In the genomic region with DNA sequence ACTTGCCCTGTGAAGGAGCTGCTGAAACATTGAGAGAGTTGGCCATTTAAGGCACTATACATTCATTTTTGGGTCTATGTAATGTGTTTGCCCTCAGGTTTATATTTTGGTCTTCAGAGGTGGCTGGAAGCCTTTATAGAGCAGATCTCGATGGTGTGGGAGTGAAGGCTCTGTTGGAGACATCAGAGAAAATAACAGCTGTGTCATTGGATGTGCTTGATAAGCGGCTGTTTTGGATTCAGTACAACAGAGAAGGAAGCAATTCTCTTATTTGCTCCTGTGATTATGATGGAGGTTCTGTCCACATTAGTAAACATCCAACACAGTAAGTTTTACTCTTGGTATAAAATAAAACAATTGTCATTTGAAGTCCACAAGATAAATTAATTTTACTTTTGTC, we compare ENCODE assay signal across 28 cellular contexts. TPM values are rescaled to one million over a fixed set of nuclear protein-coding genes. Genes with fewer than 3 reads are reported as not detected.
"Had no signal": no experiment of that assay in that cellular context is flagged by ENCODE, and none has a peak within 500 bp of the region (broad histone marks: within the 10 kb centered on the region; RNA-seq: fewer than 3 reads in every experiment).

No MANE protein-coding gene starts in this region.

- H3K4me1 Mint-ChIP-seq: activated B cell treated with CpG ODN at 0.5 μM for 24 hours; activated naive CD8-positive, alpha-beta T cell treated with anti-CD3 and anti-CD28 coated beads, Interleukin-2, amount 10 ng/mL, durations not matched to agents 7 days and 5 days; central memory CD8-positive, alpha-beta T cell had no signal

- H3K9me3 Mint-ChIP-seq: activated B cell treated with CpG ODN at 0.5 μM for 24 hours; activated CD8-positive, alpha-beta T cell treated with anti-CD3 and anti-CD28 coated beads for 36 hours; activated naive CD4-positive, alpha-beta T cell treated with anti-CD3 and anti-CD28 coated beads for 36 hours; activated naive CD8-positive, alpha-beta T cell treated with anti-CD3 and anti-CD28 coated beads, Interleukin-2, amount 10 ng/mL, durations not matched to agents 7 days and 5 days; activated T-cell treated with anti-CD3 and anti-CD28 coated beads, Interleukin-2, amount 50 U/mL, for 4 hours; activated T-helper 17 cell treated with anti-CD3 and anti-CD28 coated beads, Interleukin-2, amount 50 U/mL, for 72 hours; central memory CD8-positive, alpha-beta T cell; endodermal cell; T-helper 2 cell treated with Interferon-gamma antibody and Interleukin-4, amounts not matched to agents 5 μg/mL and 100 μg/mL, for 36 hours had no signal

- H3K27me3 Mint-ChIP-seq: dendritic cell treated with granulocyte-macrophage colony-stimulating factor and Interleukin-4, amounts not matched to agents 40 ng/mL and 50 ng/mL, for 4 days had no signal

- H3K36me3 Mint-ChIP-seq: activated naive CD4-positive, alpha-beta T cell treated with anti-CD3 and anti-CD28 coated beads, Interleukin-2, amount 50 U/mL, for 72 hours; activated naive CD8-positive, alpha-beta T cell treated with anti-CD3 and anti-CD28 coated beads, Interleukin-2, amount 10 ng/mL, durations not matched to agents 7 days and 5 days had no signal

- H3K9me3 ChIP-seq: ascending aorta had no signal

- H3K27ac Mint-ChIP-seq: activated B cell treated with CpG ODN at 0.5 μM for 24 hours; activated CD8-positive, alpha-beta T cell treated with anti-CD3 and anti-CD28 coated beads for 36 hours; activated naive CD4-positive, alpha-beta T cell treated with anti-CD3 and anti-CD28 coated beads for 36 hours; activated naive CD4-positive, alpha-beta T cell treated with anti-CD3 and anti-CD28 coated beads, Interleukin-2, amount 50 U/mL, for 72 hours; activated naive CD8-positive, alpha-beta T cell treated with anti-CD3 and anti-CD28 coated beads, Interleukin-2, amount 10 ng/mL, durations not matched to agents 7 days and 5 days; activated T-helper 17 cell treated with anti-CD3 and anti-CD28 coated beads, Interleukin-2, amount 50 U/mL, for 72 hours; dendritic cell treated with granulocyte-macrophage colony-stimulating factor and Interleukin-4, amounts not matched to agents 40 ng/mL and 50 ng/mL, for 4 days; endodermal cell; T-helper 17 cell; T-helper 2 cell treated with Interferon-gamma antibody and Interleukin-4, amounts not matched to agents 5 μg/mL and 100 μg/mL, for 36 hours had no signal

- H3K4me3 Mint-ChIP-seq: activated B cell treated with CpG ODN at 0.5 μM for 24 hours; activated CD8-positive, alpha-beta T cell treated with anti-CD3 and anti-CD28 coated beads for 36 hours; activated naive CD4-positive, alpha-beta T cell treated with anti-CD3 and anti-CD28 coated beads for 36 hours; activated naive CD8-positive, alpha-beta T cell treated with anti-CD3 and anti-CD28 coated beads, Interleukin-2, amount 10 ng/mL, durations not matched to agents 7 days and 5 days; activated T-cell treated with anti-CD3 and anti-CD28 coated beads, Interleukin-2, amount 50 U/mL, for 4 hours; activated T-helper 17 cell treated with anti-CD3 and anti-CD28 coated beads, Interleukin-2, amount 50 U/mL, for 72 hours; central memory CD8-positive, alpha-beta T cell; dendritic cell treated with granulocyte-macrophage colony-stimulating factor and Interleukin-4, amounts not matched to agents 40 ng/mL and 50 ng/mL, for 4 days; endodermal cell; T-helper 17 cell; T-helper 2 cell treated with Interferon-gamma antibody and Interleukin-4, amounts not matched to agents 5 μg/mL and 100 μg/mL, for 36 hours had no signal

- H3K4me3 ChIP-seq: ascending aorta, coronary artery, dorsolateral prefrontal cortex had no signal

- DNase-seq: activated B cell treated with CpG ODN at 0.5 μM for 24 hours; activated CD4-positive, alpha-beta T cell treated with anti-CD3 and anti-CD28 coated beads for 48 hours; activated CD4-positive, alpha-beta T cell treated with anti-CD3 and anti-CD28 coated beads, Interleukin-2, amount 50 U/mL, for 1 hour; activated CD4-positive, alpha-beta T cell treated with anti-CD3 and anti-CD28 coated beads, Interleukin-2, amount 50 U/mL, for 48 hours; activated CD8-positive, alpha-beta memory T cell treated with anti-CD3 and anti-CD28 coated beads for 24 hours; activated CD8-positive, alpha-beta T cell treated with anti-CD3 and anti-CD28 coated beads for 36 hours; activated effector memory CD4-positive, alpha-beta T cell treated with Interleukin-2 at 50 U/mL for 16 hours; activated gamma-delta T cell treated with Interleukin-2 at 50 U/mL for 16 hours; activated naive CD4-positive, alpha-beta T cell treated with anti-CD3 and anti-CD28 coated beads for 36 hours; activated naive CD8-positive, alpha-beta T cell treated with anti-CD3 and anti-CD28 coated beads, Interleukin-2, amount 10 ng/mL, durations not matched to agents 7 days and 5 days; activated T-cell treated with anti-CD3 and anti-CD28 coated beads, Interleukin-2, amount 50 U/mL, for 4 hours; brain microvascular endothelial cell; dorsolateral prefrontal cortex; effector memory CD4-positive, alpha-beta T cell; endodermal cell; foreskin fibroblast; head of caudate nucleus; T-helper 1 cell; T-helper 17 cell; T1000; WERI-Rb-1 had no signal

- H3K27ac ChIP-seq: ascending aorta, brain microvascular endothelial cell, coronary artery, dorsolateral prefrontal cortex, WERI-Rb-1 had no signal

- H3K36me3 ChIP-seq: ascending aorta, brain microvascular endothelial cell, WERI-Rb-1 had no signal

- H3K27me3 ChIP-seq: ascending aorta, brain microvascular endothelial cell, dorsolateral prefrontal cortex had no signal

- H3K4me1 ChIP-seq: ascending aorta had no signal

RNA-seq across cellular contexts. Expression of a gene that starts 31.1 kb away (rescaled TPM):
- total RNA-seq: activated B cell treated with CpG ODN at 0.5 μM for 24 hours; activated CD8-positive, alpha-beta T cell treated with anti-CD3 and anti-CD28 coated beads for 36 hours; activated naive CD4-positive, alpha-beta T cell treated with anti-CD3 and anti-CD28 coated beads for 36 hours; activated naive CD4-positive, alpha-beta T cell treated with anti-CD3 and anti-CD28 coated beads, Interleukin-2, amount 50 U/mL, for 72 hours; activated naive CD8-positive, alpha-beta T cell treated with anti-CD3 and anti-CD28 coated beads, Interleukin-2, amount 10 ng/mL, durations not matched to agents 7 days and 5 days; activated T-helper 17 cell treated with anti-CD3 and anti-CD28 coated beads, Interleukin-2, amount 50 U/mL, for 72 hours; ascending aorta had no signal
